7 cellular contexts compared by ENCODE assay signal in the genomic region with DNA sequence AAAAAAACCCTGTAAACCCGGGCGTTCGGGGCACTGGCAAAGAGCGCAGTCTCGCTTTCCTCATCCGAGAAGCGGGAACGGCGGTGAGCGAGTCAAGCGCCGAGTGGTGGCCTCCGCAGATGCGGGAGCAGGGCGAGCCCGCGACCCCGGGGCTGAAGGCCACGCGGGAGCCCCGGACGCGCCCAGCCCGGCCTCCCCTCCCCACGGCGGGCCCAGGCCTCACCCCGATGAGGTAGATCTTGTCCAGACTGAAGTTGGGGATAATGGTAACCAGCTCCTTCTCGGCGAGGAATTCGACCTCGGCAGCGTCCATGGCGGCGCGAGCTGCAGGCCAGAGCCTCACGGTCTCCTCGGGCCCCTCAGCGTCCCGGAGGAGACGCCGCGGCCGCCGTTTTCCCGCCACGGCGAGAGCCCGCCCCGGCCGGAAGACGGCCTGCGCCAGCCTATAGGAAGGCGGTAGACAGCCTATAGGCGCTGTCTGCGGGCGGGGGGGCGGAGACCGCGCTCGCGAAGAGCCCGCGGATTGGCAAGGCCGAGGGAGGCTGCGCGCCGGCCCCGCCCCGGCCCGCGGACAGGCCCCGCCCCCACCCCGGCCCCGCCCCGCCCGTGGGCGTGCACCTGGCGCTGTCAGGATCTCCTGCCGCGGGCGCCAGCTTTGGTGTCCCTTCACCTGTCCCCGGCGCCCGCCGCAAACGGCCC.
DNase-seq lines count a peak whose midpoint lies in the region; ATAC-seq and TF ChIP-seq lines count a peak whose summit lies in the region.

A gene (minus strand): TSS at position 369 of the 699 bp plus-strand sequence. CDS start 56 bp downstream, at position 313.

- peak; percentile 91 for DNase-seq in NCI-H1694 treated with DMSO at 0.1 percent for 48 hours (lab: John Stamatoyannopoulos, UW)
- DNase-seq in T-helper 22 cell (ENCODE audit: low read depth) = peak; percentile 84
- peak; percentile 96 for DNase-seq in astrocyte of the hippocampus (ENCODE audit: low read depth, low spot score)
- peak in 50 of 51 donors; percentile 13 to 90 (median 66) for DNase-seq in hypothalamus (lab: John Stamatoyannopoulos, UW)
- peak; percentile 51 for DNase-seq in retinal pigment epithelial cell (ENCODE audit: low read depth)

- no peak for TF ChIP-seq CTCF in retinal pigment epithelial cell (conservative IDR thresholded peaks at IDR 0.05; ENCODE audit: low read depth, low read length)

- H3K4me3 ChIP-seq in retinal pigment epithelial cell (ENCODE audit: low read length) = peak within 1 kb of the TSS; percentile 67

- ATAC-seq in GM18505 (IDR thresholded peaks at IDR 0.05; ENCODE audit: unreplicated experiment) (peak; percentile 88), HG02885 (IDR thresholded peaks at IDR 0.05; ENCODE audit: poor library complexity, unreplicated experiment) (peak; percentile 96)

- peak; percentile 50 for TF ChIP-seq POLR2A in GM18505 (IDR thresholded peaks at IDR 0.05; ENCODE audit: borderline replicate concordance, extremely low read depth, insufficient read depth, insufficient read length)

Comparison
In these comparisons a context has a peak if more than half of its experiments do, and no peak if none do; other contexts are left out.
1. Peak in every context shown above with its lines: DNase-seq, ATAC-seq and H3K4me3 ChIP-seq.